ENCODE assay signal across 7 cellular contexts in the genomic region with DNA sequence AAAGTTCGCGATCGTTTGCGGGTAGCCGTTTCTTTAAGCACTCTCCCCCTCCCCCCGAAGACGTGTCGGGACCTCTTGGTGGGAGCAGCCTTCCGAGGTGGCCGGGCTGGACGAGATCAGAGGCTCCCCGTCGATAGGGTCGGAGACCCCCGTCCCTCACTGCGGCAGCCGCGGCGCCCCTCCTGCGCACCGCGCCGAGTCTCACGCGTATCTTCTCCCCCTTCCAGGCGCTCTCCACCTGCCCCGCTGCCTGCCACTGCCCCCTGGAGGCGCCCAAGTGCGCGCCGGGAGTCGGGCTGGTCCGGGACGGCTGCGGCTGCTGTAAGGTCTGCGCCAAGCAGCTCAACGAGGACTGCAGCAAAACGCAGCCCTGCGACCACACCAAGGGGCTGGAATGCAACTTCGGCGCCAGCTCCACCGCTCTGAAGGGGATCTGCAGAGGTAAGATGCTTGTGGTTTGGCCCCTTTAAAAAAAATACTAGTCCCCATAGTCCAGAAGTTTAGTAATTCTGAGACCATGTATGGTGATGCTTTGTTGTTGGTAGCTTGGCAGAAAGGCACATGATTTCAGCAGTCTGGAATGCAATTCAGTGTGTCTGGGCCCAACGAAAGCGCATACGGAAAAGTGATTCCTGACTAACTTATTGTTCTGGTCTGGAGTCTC. TPM values are rescaled to one million over a fixed set of nuclear protein-coding genes. Genes with fewer than 3 reads are reported as not detected.
A peak's percentile ranks its signal among the peaks of the same experiment; 100 is the strongest.
DNase-seq lines count a peak whose midpoint lies in the region; ATAC-seq and TF ChIP-seq lines count a peak whose summit lies in the region.

No MANE protein-coding gene starts in this region.

- H3K4me3 ChIP-seq in GM08714 (ENCODE audit: low read length) = peak overlapping the region; percentile 55

- peak; percentile 37 for ATAC-seq in HG02852 (IDR thresholded peaks at IDR 0.05; ENCODE audit: unreplicated experiment)

- in situ Hi-C loops in T47D (cut with HindIII; ENCODE audit: low pct_unique_long_range_greater_than_20kb, low sequenced_read_pairs) = no loop called here

- DNase-seq in T47D (ENCODE audit: low read depth in 1 of 2, low spot score in 1 of 2) = peak; percentile 49 to 84
- peak; percentile 58 for DNase-seq in iPS-NIHi7 (ENCODE audit: extremely low spot score)
- peak; percentile 11 to 32 for DNase-seq in stimulated activated CD4-positive, alpha-beta T cell treated with anti-CD3 and anti-CD28 coated beads, Interleukin-12 subunit alpha, Interleukin-12 subunit beta, amount 100 ng/mL, for 24 hours (ENCODE audit: low read depth in 2 of 2)
- no peak for DNase-seq in activated CD4-positive, CD25-positive, alpha-beta regulatory T cell (lab: John Stamatoyannopoulos, UW)

TF ChIP-seq in PFSK-1, 5 proteins besides CTCF, POLR2A, EP300 and RAD21:
- TF ChIP-seq POLR2AphosphoS5 (IDR thresholded peaks at IDR 0.05; ENCODE audit: low read depth, low read length) (0 out of 2 replicates have a peak, but pooled peaks have one; percentile 6), TAF1 (IDR thresholded peaks at IDR 0.05; ENCODE audit: borderline replicate concordance, insufficient read depth, low read length) (peak; percentile 38; the same call in 1 of the 2 replicates), SIN3A (IDR thresholded peaks at IDR 0.05; ENCODE audit: borderline replicate concordance, insufficient read depth, low read length) (no peak)
- TF ChIP-seq, protein P1, sequence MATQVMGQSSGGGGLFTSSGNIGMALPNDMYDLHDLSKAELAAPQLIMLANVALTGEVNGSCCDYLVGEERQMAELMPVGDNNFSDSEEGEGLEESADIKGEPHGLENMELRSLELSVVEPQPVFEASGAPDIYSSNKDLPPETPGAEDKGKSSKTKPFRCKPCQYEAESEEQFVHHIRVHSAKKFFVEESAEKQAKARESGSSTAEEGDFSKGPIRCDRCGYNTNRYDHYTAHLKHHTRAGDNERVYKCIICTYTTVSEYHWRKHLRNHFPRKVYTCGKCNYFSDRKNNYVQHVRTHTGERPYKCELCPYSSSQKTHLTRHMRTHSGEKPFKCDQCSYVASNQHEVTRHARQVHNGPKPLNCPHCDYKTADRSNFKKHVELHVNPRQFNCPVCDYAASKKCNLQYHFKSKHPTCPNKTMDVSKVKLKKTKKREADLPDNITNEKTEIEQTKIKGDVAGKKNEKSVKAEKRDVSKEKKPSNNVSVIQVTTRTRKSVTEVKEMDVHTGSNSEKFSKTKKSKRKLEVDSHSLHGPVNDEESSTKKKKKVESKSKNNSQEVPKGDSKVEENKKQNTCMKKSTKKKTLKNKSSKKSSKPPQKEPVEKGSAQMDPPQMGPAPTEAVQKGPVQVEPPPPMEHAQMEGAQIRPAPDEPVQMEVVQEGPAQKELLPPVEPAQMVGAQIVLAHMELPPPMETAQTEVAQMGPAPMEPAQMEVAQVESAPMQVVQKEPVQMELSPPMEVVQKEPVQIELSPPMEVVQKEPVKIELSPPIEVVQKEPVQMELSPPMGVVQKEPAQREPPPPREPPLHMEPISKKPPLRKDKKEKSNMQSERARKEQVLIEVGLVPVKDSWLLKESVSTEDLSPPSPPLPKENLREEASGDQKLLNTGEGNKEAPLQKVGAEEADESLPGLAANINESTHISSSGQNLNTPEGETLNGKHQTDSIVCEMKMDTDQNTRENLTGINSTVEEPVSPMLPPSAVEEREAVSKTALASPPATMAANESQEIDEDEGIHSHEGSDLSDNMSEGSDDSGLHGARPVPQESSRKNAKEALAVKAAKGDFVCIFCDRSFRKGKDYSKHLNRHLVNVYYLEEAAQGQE (IDR thresholded peaks at IDR 0.05; ENCODE audit: insufficient read depth in 1 of 2, low read depth in 2 of 2, low read length in 2 of 2) = 0 out of 4 replicates have a peak, but pooled peaks of 1 of the 2 experiments have one; percentile 4
TF ChIP-seq in PFSK-1: peak in this region for 3.

RNA-seq across cellular contexts. Expression of gene CCN1, which starts 0.7 kb away (rescaled TPM):
- polyA plus RNA-seq in PFSK-1 (2012; ENCODE audit: insufficient read length, low read depth) = 17.2 TPM

Comparison
In these comparisons a context has a peak if more than half of its experiments do, and no peak if none do; other contexts are left out.
1. DNase-seq: peak in T47D (2 of 2), iPS-NIHi7 (single experiment) and stimulated activated CD4-positive, alpha-beta T cell treated with anti-CD3 and anti-CD28 coated beads, Interleukin-12 subunit alpha, Interleukin-12 subunit beta, amount 100 ng/mL, for 24 hours (2 of 2); none in activated CD4-positive, CD25-positive, alpha-beta regulatory T cell (0 of 4).